8 cellular contexts compared by ENCODE assay signal in genomic region chr4:169009281-169010124, GRCh38. TPM values are rescaled to one million over a fixed set of nuclear protein-coding genes. Genes with fewer than 3 reads are reported as not detected.
DNase-seq lines count a peak whose midpoint lies in the region; TF ChIP-seq lines count a peak whose summit lies in the region.

No MANE protein-coding gene starts in this region.

- H2AFZ ChIP-seq in GM23248 = peak overlapping the region; percentile 90

- peaks cover 28% of the 10 kb centered on the region for H3K4me1 ChIP-seq in GM23248 (ENCODE audit: insufficient read depth)
- peaks cover 0 to 10% of the 10 kb centered on the region in 2 donors for H3K4me1 ChIP-seq in ascending aorta
- H3K4me1 ChIP-seq in sigmoid colon = peaks cover 0 to 30% (median 18%) of the 10 kb centered on the region in 4 donors

- intact Hi-C loops in ascending aorta (cut with DNase I) (loop anchor here (2.0 to 10.0 kb wide), 5 partner anchors 87 to 425 kb away; partner anchors contain the start of gene SH3RF1), sigmoid colon (cut with DNase I) (loop anchor here (2.0 to 10.0 kb wide), 4 partner anchors 85 to 478 kb away; partner anchors contain the start of gene SH3RF1)

- H3K4me1 Mint-ChIP-seq in T-helper 1 cell treated with Interleukin-12 subunit alpha and Interleukin-12 subunit beta and Interleukin-4 antibody, amounts not matched to agents 30 μg/mL and 1 μg/mL, for 36 hours (ENCODE audit: low read depth) = peaks cover 25% of the 10 kb centered on the region

- no peaks in the 10 kb centered on the region for H3K27me3 Mint-ChIP-seq in T-helper 1 cell treated with Interleukin-12 subunit alpha and Interleukin-12 subunit beta and Interleukin-4 antibody, amounts not matched to agents 30 μg/mL and 1 μg/mL, for 36 hours (ENCODE audit: low read depth)

- no peak for TF ChIP-seq EP300 in sigmoid colon (IDR thresholded peaks at IDR 0.05)

- DNase-seq in ELR (ENCODE audit: low read depth) = peak; percentile 73
- DNase-seq in GM23248 = peak; percentile 82
- no peak for DNase-seq in LNCaP clone FGC (ENCODE audit: low read depth)
- DNase-seq in ascending aorta (ENCODE audit: low spot score in 2 of 2) = peak in 1 of 2 donors; percentile 75
- DNase-seq in sigmoid colon = peak; percentile 87
- no peak for DNase-seq in HPDE6-E6E7 (ENCODE audit: extremely low spot score)

- H3K36me3 ChIP-seq in GM23248 (ENCODE audit: low read depth) (no peaks in the 10 kb centered on the region), ascending aorta (peaks cover 0 to 2% of the 10 kb centered on the region in 2 donors), sigmoid colon (peaks cover 0 to 19% (median 0%) of the 10 kb centered on the region in 4 donors)

- in situ Hi-C loops in GM23248 (cut with MboI) = no loop called here

- H3K4me2 ChIP-seq in GM23248 (ENCODE audit: unreplicated experiment) = peak overlapping the region; percentile 100

- peaks cover 45% of the 10 kb centered on the region for H3K79me2 ChIP-seq in GM23248 (ENCODE audit: insufficient read depth)

- H3K9me3 Mint-ChIP-seq in T-helper 1 cell treated with Interleukin-12 subunit alpha and Interleukin-12 subunit beta and Interleukin-4 antibody, amounts not matched to agents 30 μg/mL and 1 μg/mL, for 36 hours = no peaks in the 10 kb centered on the region

- H3K4me3 Mint-ChIP-seq in T-helper 1 cell treated with Interleukin-12 subunit alpha and Interleukin-12 subunit beta and Interleukin-4 antibody, amounts not matched to agents 30 μg/mL and 1 μg/mL, for 36 hours = peak overlapping the region; percentile 88

- peaks cover 8% of the 10 kb centered on the region for H3F3A ChIP-seq in GM23248 (ENCODE audit: insufficient read depth)

- H3K4me3 ChIP-seq in GM23248 (peak overlapping the region; percentile 83), LNCaP clone FGC (ENCODE audit: low read depth, low read length) (peak overlapping the region; percentile 68), ascending aorta (peak overlapping the region; percentile 67 to 68), iPS-11a (ENCODE audit: low read depth, low read length) (peak overlapping the region; percentile 82), sigmoid colon (peak overlapping the region; percentile 64 to 72 (median 69))

- WGBS in GM23248 (ENCODE audit: low coverage in 1 of 2, low lambda C conversion rate in 2 of 2, missing lambda C conversion rate in 2 of 2), 2 experiments = 0 to 1% methylated on average over 44 of the region's 44 CpGs
- WGBS in sigmoid colon, 2 donors = 0 to 1% methylated on average over 44 of the region's 44 CpGs

- H3K9me2 ChIP-seq in GM23248 (ENCODE audit: insufficient read depth) = no peaks in the 10 kb centered on the region

- H4K20me1 ChIP-seq in GM23248 (ENCODE audit: insufficient read depth) = no peaks in the 10 kb centered on the region

- H3K27me3 ChIP-seq in GM23248 (replicated peaks; ENCODE audit: insufficient read depth) (no peaks in the 10 kb centered on the region), ascending aorta (no peaks in the 10 kb centered on the region), sigmoid colon (no peaks in the 10 kb centered on the region)

- TF ChIP-seq CTCF in LNCaP clone FGC (IDR thresholded peaks at IDR 0.05; ENCODE audit: control insufficient read depth, extremely low read depth, insufficient read depth) = peak; percentile 44
- peak in 1 of 3 experiments; percentile 18 for TF ChIP-seq CTCF in ascending aorta (IDR thresholded peaks at IDR 0.05)
- TF ChIP-seq CTCF in sigmoid colon (IDR thresholded peaks at IDR 0.05) = peak in 2 of 4 experiments; percentile 35

- no peak for TF ChIP-seq POLR2A in sigmoid colon (IDR thresholded peaks at IDR 0.05)

- H3K36me3 Mint-ChIP-seq in T-helper 1 cell treated with Interleukin-12 subunit alpha and Interleukin-12 subunit beta and Interleukin-4 antibody, amounts not matched to agents 30 μg/mL and 1 μg/mL, for 36 hours (ENCODE audit: low read depth) = peaks cover 10% of the 10 kb centered on the region

- H3K9ac ChIP-seq in GM23248 = peak overlapping the region; percentile 95

- H3K27ac ChIP-seq in GM23248 = peak overlapping the region; percentile 84
- peak overlapping the region; percentile 85 to 91 for H3K27ac ChIP-seq in ascending aorta
- peak overlapping the region; percentile 92 to 96 (median 93) for H3K27ac ChIP-seq in sigmoid colon

- H3K9me3 ChIP-seq in GM23248 (ENCODE audit: low read depth) (no peaks in the 10 kb centered on the region), ascending aorta (no peaks in the 10 kb centered on the region), sigmoid colon (no peaks in the 10 kb centered on the region)

- peak overlapping the region; percentile 96 for H3K27ac Mint-ChIP-seq in T-helper 1 cell treated with Interleukin-12 subunit alpha and Interleukin-12 subunit beta and Interleukin-4 antibody, amounts not matched to agents 30 μg/mL and 1 μg/mL, for 36 hours

RNA-seq across cellular contexts. Expression of gene CBR4, which starts 0.6 kb away (rescaled TPM):
- 9.9 and 10.4 TPM in 2 replicates for total RNA-seq in GM23248 (2014; rRNA removed; shearing (Covaris generic))
- polyA plus RNA-seq in GM23248 (2016; fragmentation: Nextera tagmentation; extraction: Ambion mirVana) = 14.7 and 15.5 TPM in 2 replicates
- 0.53 TPM for total RNA-seq in ascending aorta
- 10 to 100 TPM; 13.4 to 23.9 (median 20.6) TPM for total RNA-seq in sigmoid colon
- polyA plus RNA-seq in sigmoid colon = 10 to 100 TPM in 2 of 3 donors, 1 to 10 TPM in 1; 8.4 to 16.4 (median 11.4) TPM

Comparison
In these comparisons a context has a peak if more than half of its experiments do, and no peak if none do; other contexts are left out.
1. DNase-seq: peak in ELR (single experiment), GM23248 (single experiment) and sigmoid colon (single experiment); none in LNCaP clone FGC (single experiment) and HPDE6-E6E7 (single experiment).
2. Peak in every context shown above with its lines, with median percentiles within 50 percentile points of each other: H3K27ac ChIP-seq and H3K4me3 ChIP-seq.